1 cellular context compared by ENCODE assay signal in genomic region chr1:55059302-55060132, GRCh38.
TF ChIP-seq lines count a peak whose summit lies in the region.

No MANE protein-coding gene starts in this region.

TF ChIP-seq in H1, 55 proteins besides CTCF, POLR2A, EP300 and RAD21:
- no peak for TF ChIP-seq NANOG (IDR thresholded peaks at IDR 0.05; ENCODE audit: insufficient read depth, low read depth, low read length, poor library complexity, severe bottlenecking)
- TF ChIP-seq EGR1 (IDR thresholded peaks at IDR 0.05; ENCODE audit: borderline replicate concordance, low read depth, low read length), result no peak
